Comparison of ENCODE assay signal across 14 cellular contexts in the genomic region with DNA sequence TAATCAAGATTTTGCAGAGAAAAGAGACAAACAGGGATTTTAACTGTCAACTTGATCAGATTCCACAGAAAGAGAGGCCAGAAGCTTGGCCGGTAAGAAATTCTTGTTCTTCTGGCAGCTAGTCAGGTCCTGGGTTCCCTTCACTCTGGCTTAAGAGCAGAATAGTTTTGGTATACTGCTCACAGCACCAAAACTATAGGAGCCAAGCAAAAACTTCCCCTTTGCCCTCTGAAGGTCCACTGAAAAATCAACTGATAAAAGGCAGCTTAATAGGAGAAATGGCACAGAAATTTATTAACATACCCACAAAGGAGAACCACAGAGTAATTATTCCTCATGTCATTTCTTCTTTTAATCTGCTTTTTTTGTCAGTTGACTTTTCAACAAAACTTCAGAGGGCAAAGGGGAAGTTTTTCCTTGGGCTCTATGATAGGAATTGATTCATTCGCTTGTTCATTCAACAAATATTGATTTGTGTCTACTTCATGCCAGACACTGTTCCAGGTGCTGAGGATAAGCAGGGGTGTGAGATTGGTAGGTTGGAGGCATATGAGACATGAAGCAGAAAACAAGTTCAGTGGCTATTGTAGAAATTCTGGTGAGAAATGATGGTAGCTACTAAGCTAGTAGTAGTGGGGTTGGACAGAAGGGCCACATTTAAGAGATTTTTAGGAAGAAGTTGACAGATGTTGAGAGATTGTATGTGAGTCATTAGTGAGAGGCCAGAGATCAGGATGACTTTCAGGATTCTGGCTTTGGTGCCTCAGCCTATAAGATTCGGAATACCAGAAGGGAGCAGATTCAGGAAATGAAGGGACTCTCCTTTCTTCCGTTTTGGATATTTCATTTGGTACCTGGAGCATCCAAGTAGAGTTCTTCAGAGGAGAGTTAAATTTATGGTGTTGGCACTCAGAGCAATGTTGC. TPM values are rescaled to one million over a fixed set of nuclear protein-coding genes. Genes with fewer than 3 reads are reported as not detected.
A peak's percentile ranks its signal among the peaks of the same experiment; 100 is the strongest.
DNase-seq lines count a peak whose midpoint lies in the region; ATAC-seq and TF ChIP-seq lines count a peak whose summit lies in the region.
"Had no signal": no experiment of that assay in that cellular context is flagged by ENCODE, and none has a peak within 500 bp of the region (broad histone marks: within the 10 kb centered on the region; RNA-seq: fewer than 3 reads in every experiment).

No MANE protein-coding gene starts in this region.

- no peak for TF ChIP-seq CTCF in liver (IDR thresholded peaks at IDR 0.05; ENCODE audit: low read depth, low read length, missing input control)
- TF ChIP-seq CTCF in progenitor cell of endocrine pancreas (IDR thresholded peaks at IDR 0.05; ENCODE audit: unreplicated experiment), result no peak

- peak overlapping the region; percentile 1 for H3K27ac Mint-ChIP-seq in central memory CD8-positive, alpha-beta T cell (ENCODE audit: low read depth)
- no peak overlapping the region for H3K27ac Mint-ChIP-seq in progenitor cell of endocrine pancreas
- H3K27ac Mint-ChIP-seq: HFFc6 had no signal

- H3K36me3 ChIP-seq in liver (ENCODE audit: control insufficient read depth in 4 of 4, insufficient read depth in 3 of 4, low read depth in 1 of 4, low read length in 3 of 4), result no peaks in the 10 kb centered on the region

- no peaks in the 10 kb centered on the region for H3K9me3 Mint-ChIP-seq in central memory CD8-positive, alpha-beta T cell
- H3K9me3 Mint-ChIP-seq in progenitor cell of endocrine pancreas (ENCODE audit: low read depth), result peaks cover 3% of the 10 kb centered on the region
- no peaks in the 10 kb centered on the region for H3K9me3 Mint-ChIP-seq in activated T-cell treated with anti-CD3 and anti-CD28 coated beads, Interleukin-2, amount 50 U/mL, for 4 hours
- H3K9me3 Mint-ChIP-seq: CD8-positive, alpha-beta memory T cell; HFFc6 had no signal

- no peaks in the 10 kb centered on the region for H3K9me3 ChIP-seq in liver (ENCODE audit: control insufficient read depth in 4 of 4, low read length in 3 of 4)
- H3K9me3 ChIP-seq: Caco-2, HAP-1 had no signal

- H3K9ac ChIP-seq in liver (ENCODE audit: low read depth in 1 of 2, low read length in 2 of 2), result no peak overlapping the region

- no peak for ATAC-seq in central memory CD8-positive, alpha-beta T cell (replicated peaks; ENCODE audit: extremely low read depth, poor library complexity, severe bottlenecking)
- no peak for ATAC-seq in GM21360 (IDR thresholded peaks at IDR 0.05; ENCODE audit: unreplicated experiment)
- ATAC-seq in activated T-cell treated with anti-CD3 and anti-CD28 coated beads, Interleukin-2, amount 50 U/mL, for 4 hours, result no peak

- no peaks in the 10 kb centered on the region for H3K27me3 ChIP-seq in liver (ENCODE audit: control insufficient read depth in 4 of 4, insufficient read depth in 4 of 4, low read length in 3 of 4)

- no peak overlapping the region for H3K4me3 ChIP-seq in liver (ENCODE audit: low read depth in 1 of 3, low read length in 3 of 3)
- H3K4me3 ChIP-seq: HAP-1 had no signal

- H3K27me3 Mint-ChIP-seq in central memory CD8-positive, alpha-beta T cell, result no peaks in the 10 kb centered on the region
- no peaks in the 10 kb centered on the region for H3K27me3 Mint-ChIP-seq in progenitor cell of endocrine pancreas
- no peaks in the 10 kb centered on the region for H3K27me3 Mint-ChIP-seq in activated T-cell treated with anti-CD3 and anti-CD28 coated beads, Interleukin-2, amount 50 U/mL, for 4 hours (ENCODE audit: low read depth)
- H3K27me3 Mint-ChIP-seq: CD8-positive, alpha-beta memory T cell had no signal

- H3K4me1 ChIP-seq in liver (ENCODE audit: control insufficient read depth in 4 of 4, insufficient read depth in 4 of 4, low read length in 3 of 4), result peaks cover 0 to 8% (median 4%) of the 10 kb centered on the region in 4 donors
- H3K4me1 ChIP-seq: Caco-2 had no signal

- no peaks in the 10 kb centered on the region for H3K4me1 Mint-ChIP-seq in central memory CD8-positive, alpha-beta T cell
- peaks cover 4% of the 10 kb centered on the region for H3K4me1 Mint-ChIP-seq in progenitor cell of endocrine pancreas (ENCODE audit: low read depth)
- no peaks in the 10 kb centered on the region for H3K4me1 Mint-ChIP-seq in activated T-cell treated with anti-CD3 and anti-CD28 coated beads, Interleukin-2, amount 50 U/mL, for 4 hours (ENCODE audit: low read depth)
- H3K4me1 Mint-ChIP-seq: CD14-positive monocyte had no signal

- TF ChIP-seq RAD21 in liver (IDR thresholded peaks at IDR 0.05), result peak in 1 of 2 donors; percentile 17

- WGBS in liver, result 76% methylated on average over 4 of the region's 4 CpGs

- DNase-seq in NCI-H82 (lab: John Stamatoyannopoulos, UW), result peak; percentile 29
- no peak for DNase-seq in NCI-H82 treated with DMSO at 0.1 percent for 48 hours (lab: John Stamatoyannopoulos, UW; ENCODE audit: unreplicated experiment)
- peak; percentile 41 for DNase-seq in NCI-H524 treated with DMSO at 0.1 percent for 48 hours (lab: John Stamatoyannopoulos, UW)
- no peak for DNase-seq in central memory CD8-positive, alpha-beta T cell (ENCODE audit: low spot score in 2 of 2)
- DNase-seq in progenitor cell of endocrine pancreas (ENCODE audit: low spot score, unreplicated experiment), result no peak
- DNase-seq in activated T-cell treated with anti-CD3 and anti-CD28 coated beads, Interleukin-2, amount 50 U/mL, for 4 hours, result no peak
- DNase-seq: Caco-2; CD8-positive, alpha-beta memory T cell; HFFc6 had no signal

- H3K27ac ChIP-seq in liver (ENCODE audit: low read depth in 1 of 2, low read length in 2 of 2), result no peak overlapping the region
- H3K27ac ChIP-seq: 22Rv1 had no signal

- H3K4me3 Mint-ChIP-seq in central memory CD8-positive, alpha-beta T cell, result no peak overlapping the region
- H3K4me3 Mint-ChIP-seq in progenitor cell of endocrine pancreas (ENCODE audit: low read depth), result no peak overlapping the region
- H3K4me3 Mint-ChIP-seq in activated T-cell treated with anti-CD3 and anti-CD28 coated beads, Interleukin-2, amount 50 U/mL, for 4 hours, result no peak overlapping the region
- H3K4me3 Mint-ChIP-seq: CD14-positive monocyte; CD8-positive, alpha-beta memory T cell; HFFc6 had no signal

- H3K36me3 Mint-ChIP-seq in central memory CD8-positive, alpha-beta T cell (ENCODE audit: insufficient read depth), result peaks cover 2% of the 10 kb centered on the region
- H3K36me3 Mint-ChIP-seq in progenitor cell of endocrine pancreas (ENCODE audit: insufficient read depth), result peaks cover 5% of the 10 kb centered on the region
- peaks cover 8% of the 10 kb centered on the region for H3K36me3 Mint-ChIP-seq in activated T-cell treated with anti-CD3 and anti-CD28 coated beads, Interleukin-2, amount 50 U/mL, for 4 hours (ENCODE audit: insufficient read depth)

TF ChIP-seq in liver, 16 proteins besides CTCF, POLR2A, EP300 and RAD21:
- peak; percentile 26 for TF ChIP-seq SP1 (IDR thresholded peaks at IDR 0.05)
- TF ChIP-seq TAF1 (conservative IDR thresholded peaks at IDR 0.05), result no peak
- TF ChIP-seq JUND (IDR thresholded peaks at IDR 0.05), result peak in 1 of 2 donors; percentile 12
- TF ChIP-seq, protein P1, sequence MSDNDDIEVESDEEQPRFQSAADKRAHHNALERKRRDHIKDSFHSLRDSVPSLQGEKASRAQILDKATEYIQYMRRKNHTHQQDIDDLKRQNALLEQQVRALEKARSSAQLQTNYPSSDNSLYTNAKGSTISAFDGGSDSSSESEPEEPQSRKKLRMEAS (IDR thresholded peaks at IDR 0.05), result no peak
- peak; percentile 14 to 19 for TF ChIP-seq RXRA (IDR thresholded peaks at IDR 0.05)
- TF ChIP-seq FOXA2 (IDR thresholded peaks at IDR 0.05), result peak; percentile 15
- peak; percentile 45 to 67 for TF ChIP-seq HNF4A (conservative IDR thresholded peaks at IDR 0.05)
- TF ChIP-seq GABPA (IDR thresholded peaks at IDR 0.05 in 1 of 2, conservative IDR thresholded peaks at IDR 0.05 in 1 of 2), result no peak
TF ChIP-seq in liver: peak in this region for 5.

RNA-seq across cellular contexts. Expression of a gene that starts 20.6 kb away (rescaled TPM):
- total RNA-seq in liver (100 to 1,000 TPM in 1 of 2 donors, 10 to 100 TPM in 1; 45.4 to 154 TPM), progenitor cell of endocrine pancreas (65.3 and 67.3 TPM in 2 replicates)
- polyA plus RNA-seq in liver, result 100 to 1,000 TPM in 1 of 2 donors, 10 to 100 TPM in 1; 68.3 to 110 TPM
- total RNA-seq in activated T-cell treated with anti-CD3 and anti-CD28 coated beads, Interleukin-2, amount 50 U/mL, for 4 hours, result 10 to 100 TPM; 25.3 to 40.4 (median 26.0) TPM

RNA-seq across cellular contexts. Expression of a gene that starts 25.5 kb away (rescaled TPM):
- 10 to 100 TPM; 40.2 to 50.8 TPM for total RNA-seq in liver
- polyA plus RNA-seq in liver, result 10 to 100 TPM; 27.0 to 48.2 TPM
- total RNA-seq in progenitor cell of endocrine pancreas, result 124 and 135 TPM in 2 replicates
- 10 to 100 TPM; 64.8 to 69.5 (median 66.7) TPM for total RNA-seq in activated T-cell treated with anti-CD3 and anti-CD28 coated beads, Interleukin-2, amount 50 U/mL, for 4 hours

Comparison
In these comparisons a context has a peak if more than half of its experiments do, and no peak if none do; other contexts are left out.
1. DNase-seq: peak in NCI-H82 (single experiment) and NCI-H524 treated with DMSO at 0.1 percent for 48 hours (single experiment); none in NCI-H82 treated with DMSO at 0.1 percent for 48 hours (single experiment), central memory CD8-positive, alpha-beta T cell (0 of 2), progenitor cell of endocrine pancreas (single experiment) and activated T-cell treated with anti-CD3 and anti-CD28 coated beads, Interleukin-2, amount 50 U/mL, for 4 hours (single experiment).